ENCODE assay signal across 1 cellular context in the genomic region with DNA sequence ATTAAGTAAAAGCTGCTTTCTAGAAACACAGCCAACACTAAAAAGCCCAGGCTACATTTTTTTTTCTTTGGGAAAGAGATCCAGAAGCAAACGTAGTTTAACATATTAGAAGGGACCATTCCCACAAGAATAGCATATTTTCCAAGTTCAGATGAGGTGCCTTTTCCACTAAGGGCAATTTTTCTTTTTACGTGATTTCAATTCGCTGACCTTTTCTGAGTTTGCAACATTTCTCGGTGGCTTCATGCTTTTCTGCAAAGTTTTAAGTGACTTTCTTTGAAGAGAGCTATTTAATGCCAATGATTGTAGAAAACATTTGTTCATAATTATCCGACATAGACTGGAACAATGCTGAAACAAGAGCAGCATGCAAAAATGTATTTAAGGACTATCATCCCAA.
TF ChIP-seq lines count a peak whose summit lies in the region.

No MANE protein-coding gene starts in this region.

TF ChIP-seq in H1, 55 proteins besides CTCF, POLR2A, EP300 and RAD21:
- TF ChIP-seq USF2 (IDR thresholded peaks at IDR 0.05; ENCODE audit: low read length) (no peak), HDAC6 (IDR thresholded peaks at IDR 0.05; ENCODE audit: low read depth, low read length) (no peak), SP4 (IDR thresholded peaks at IDR 0.05; ENCODE audit: low read length) (no peak), YY1 (IDR thresholded peaks at IDR 0.05; ENCODE audit: low read depth, low read length) (no peak)
